In the genomic region with DNA sequence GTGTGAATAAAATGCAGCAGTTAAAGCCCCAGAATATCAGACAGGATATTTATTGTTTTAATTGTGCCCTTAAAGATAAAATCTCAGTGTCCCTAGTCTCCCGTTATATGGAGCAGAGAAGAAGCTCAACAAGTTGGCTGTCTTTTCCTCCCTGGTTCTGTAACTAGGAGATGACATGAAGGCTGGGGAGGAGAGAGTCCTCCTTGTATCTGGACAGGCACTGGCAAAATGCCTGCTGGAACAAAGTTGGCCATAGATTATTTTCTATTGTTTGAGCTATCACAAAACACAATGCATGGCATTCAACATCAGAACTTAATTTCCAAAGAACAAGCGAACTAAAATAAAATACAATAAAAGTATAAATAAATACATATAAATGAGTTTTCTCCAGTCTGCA, we compare ENCODE assay signal across 25 cellular contexts.
"Had no signal": no experiment of that assay in that cellular context is flagged by ENCODE, and none has a peak within 500 bp of the region (broad histone marks: within the 10 kb centered on the region; RNA-seq: fewer than 3 reads in every experiment).

No MANE protein-coding gene starts in this region.

- ATAC-seq: activated CD4-positive, alpha-beta T cell treated with anti-CD3 and anti-CD28 coated beads for 36 hours; activated CD8-positive, alpha-beta memory T cell treated with anti-CD3 and anti-CD28 coated beads, Interleukin-2, amount 10 ng/mL, durations not matched to agents 7 days and 5 days; activated CD8-positive, alpha-beta T cell treated with anti-CD3 and anti-CD28 coated beads, Interleukin-2, amount 10 ng/mL, durations not matched to agents 7 days and 5 days; activated naive CD8-positive, alpha-beta T cell treated with anti-CD3 and anti-CD28 coated beads, Interleukin-2, amount 50 U/mL, for 24 hours; body of pancreas; heart left ventricle had no signal

- DNase-seq: activated CD4-positive, alpha-beta memory T cell treated with anti-CD3 and anti-CD28 coated beads for 36 hours; activated CD4-positive, alpha-beta T cell treated with anti-CD3 and anti-CD28 coated beads for 36 hours; activated CD4-positive, alpha-beta T cell treated with anti-CD3 and anti-CD28 coated beads, Interleukin-2, amount 10 ng/mL, durations not matched to agents 24 days and 14 days; activated CD4-positive, CD25-positive, alpha-beta regulatory T cell; activated CD4-positive, CD25-positive, alpha-beta regulatory T cell treated with anti-CD3 and anti-CD28 coated beads, Interleukin-2, amount 50 U/mL, for 72 hours; activated CD8-positive, alpha-beta memory T cell treated with anti-CD3 and anti-CD28 coated beads, Interleukin-2, amount 10 ng/mL, durations not matched to agents 7 days and 5 days; activated CD8-positive, alpha-beta memory T cell treated with anti-CD3 and anti-CD28 coated beads, Interleukin-2, amount 50 U/mL, for 4 hours; activated CD8-positive, alpha-beta T cell treated with anti-CD3 and anti-CD28 coated beads, Interleukin-2, amount 10 ng/mL, durations not matched to agents 7 days and 5 days; activated effector memory CD4-positive, alpha-beta T cell treated with anti-CD3 and anti-CD28 coated beads, Interleukin-2, amount 50 U/mL, for 16 hours; activated naive CD4-positive, alpha-beta T cell treated with anti-CD3 and anti-CD28 coated beads for 36 hours; activated naive CD8-positive, alpha-beta T cell treated with anti-CD3 and anti-CD28 coated beads for 36 hours; activated naive CD8-positive, alpha-beta T cell treated with anti-CD3 and anti-CD28 coated beads, Interleukin-2, amount 50 U/mL, for 24 hours; activated T-cell treated with anti-CD3 and anti-CD28 coated beads, Interleukin-2, amount 50 U/mL, for 1 hour; activated T-cell treated with anti-CD3 and anti-CD28 coated beads, Interleukin-2, amount 50 U/mL, for 48 hours; adrenal gland; aorta; body of pancreas; cerebellar nuclear complex; colonic mucosa; effector CD8-positive, alpha-beta T cell; esophagus squamous epithelium; foreskin fibroblast; glutamatergic neuron; heart left ventricle; T-helper 2 cell had no signal

- H3K4me3 ChIP-seq: adrenal gland, body of pancreas, colonic mucosa, esophagus squamous epithelium, heart left ventricle had no signal
